ENCODE assay signal across 2 cellular contexts in genomic region chr19:18488838-18489626, GRCh38.
TF ChIP-seq lines count a peak whose summit lies in the region.

No MANE protein-coding gene starts in this region.

TF ChIP-seq in A549, 52 proteins besides CTCF, POLR2A, EP300 and RAD21 (continued from another document):
- TF ChIP-seq BCL3 (IDR thresholded peaks at IDR 0.05) (no peak), ATOH8 (CRISPR knock-in tag; IDR thresholded peaks at IDR 0.05; ENCODE audit: low read depth) (no peak), MAX (IDR thresholded peaks at IDR 0.05) (no peak), HOXA7 (CRISPR knock-in tag; IDR thresholded peaks at IDR 0.05) (no peak), NFE2L2 (conservative IDR thresholded peaks at IDR 0.05; ENCODE audit: low read length) (no peak), PBX3 (IDR thresholded peaks at IDR 0.05) (no peak), CBX8 (IDR thresholded peaks at IDR 0.05) (no peak), MYC (IDR thresholded peaks at IDR 0.05; ENCODE audit: borderline replicate concordance, low read length) (no peak), CHD4 (IDR thresholded peaks at IDR 0.05; ENCODE audit: borderline replicate concordance) (no peak), ELK1 (IDR thresholded peaks at IDR 0.05; ENCODE audit: low read depth, low read length) (no peak), CHD2 (IDR thresholded peaks at IDR 0.05; ENCODE audit: low read length, partially characterized antibody) (no peak)

TF ChIP-seq in HCT116, 20 proteins besides CTCF, POLR2A, EP300 and RAD21 (continued from another document):
- no peak for TF ChIP-seq ZBTB33 (IDR thresholded peaks at IDR 0.05; ENCODE audit: extremely low read depth, insufficient replicate concordance, low read length)
- no peak for TF ChIP-seq REST (IDR thresholded peaks at IDR 0.05; ENCODE audit: low read depth)
- no peak for TF ChIP-seq ZFX (IDR thresholded peaks at IDR 0.05)
- TF ChIP-seq SIN3A (IDR thresholded peaks at IDR 0.05; ENCODE audit: low read depth), result no peak
- TF ChIP-seq CEBPB (IDR thresholded peaks at IDR 0.05; ENCODE audit: low read depth), result no peak
- no peak for TF ChIP-seq EGR1 (IDR thresholded peaks at IDR 0.05; ENCODE audit: low read depth)
- TF ChIP-seq ELF1 (IDR thresholded peaks at IDR 0.05; ENCODE audit: borderline replicate concordance, low read depth), result no peak
- TF ChIP-seq EZH2 (IDR thresholded peaks at IDR 0.05), result no peak
- TF ChIP-seq EZH2phosphoT487 (IDR thresholded peaks at IDR 0.05; ENCODE audit: borderline replicate concordance), result no peak
